8 cellular contexts compared by ENCODE assay signal in the genomic region with DNA sequence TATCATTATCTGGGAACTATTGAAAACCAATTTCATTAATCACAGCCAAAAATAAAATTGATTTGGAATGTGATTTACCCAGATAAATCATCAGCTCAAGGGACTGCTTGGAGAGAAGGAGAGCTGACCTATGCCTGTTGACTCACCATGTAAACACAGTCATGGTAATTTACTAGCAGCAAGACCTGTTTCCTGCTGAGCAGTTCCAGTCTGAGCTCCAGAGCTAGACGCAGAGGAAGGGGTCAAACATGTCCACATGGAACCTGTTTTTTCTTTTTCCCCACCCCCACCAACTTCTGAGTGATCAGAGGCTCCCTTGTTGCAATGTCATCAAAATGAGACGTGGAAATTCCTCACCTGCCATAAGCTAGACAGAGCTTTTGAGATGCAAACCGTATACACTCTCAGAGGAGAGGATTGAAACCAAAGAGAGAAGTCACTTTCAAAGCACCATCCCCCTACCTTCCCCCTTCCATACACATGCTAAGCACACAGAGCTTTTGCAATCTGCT. TPM values are rescaled to one million over a fixed set of nuclear protein-coding genes. Genes with fewer than 3 reads are reported as not detected.
DNase-seq lines count a peak whose midpoint lies in the region; ATAC-seq and TF ChIP-seq lines count a peak whose summit lies in the region.

No MANE protein-coding gene starts in this region.

- POLR2A ChIA-PET in RWPE1 (lab: Yijun Ruan, JAX; ENCODE audit: low non-redundant PET) = interaction anchor here (0.7 kb wide), 1 partner anchor 204 kb away, joined by 3 read pairs; no protein-coding TSS in a partner anchor

- CTCF ChIA-PET in RWPE1 (lab: Yijun Ruan, JAX) = interaction anchor here (0.5 to 1.3 kb wide), 5 partner anchors 23 to 279 kb away, joined by 3 to 5 read pairs (median 3); no protein-coding TSS in a partner anchor

- H3K4me3 ChIP-seq in retinal pigment epithelial cell (ENCODE audit: low read length) = no peak overlapping the region

- no peak for ATAC-seq in GM19395 (IDR thresholded peaks at IDR 0.05; ENCODE audit: unreplicated experiment)
- no peak for ATAC-seq in HG03342 (IDR thresholded peaks at IDR 0.05; ENCODE audit: unreplicated experiment)

- DNase-seq in HT-29 (ENCODE audit: low spot score) (peak; percentile 92), RWPE1 (ENCODE audit: low spot score) (peak; percentile 84), fibroblast of peridontal ligament (ENCODE audit: extremely low read depth) (peak; percentile 37), retinal pigment epithelial cell (ENCODE audit: low read depth) (peak; percentile 40)
- no peak for DNase-seq in activated CD8-positive, alpha-beta memory T cell treated with anti-CD3 and anti-CD28 coated beads for 24 hours

- H3K27ac ChIP-seq in C4-2B (peak overlapping the region; percentile 25; the same call in 1 of the 2 replicates), RWPE1 (no peak overlapping the region)

- TF ChIP-seq CTCF in C4-2B (conservative IDR thresholded peaks at IDR 0.05) = no peak
- no peak for TF ChIP-seq CTCF in RWPE1 (conservative IDR thresholded peaks at IDR 0.05; ENCODE audit: low read depth)
- TF ChIP-seq CTCF in retinal pigment epithelial cell (conservative IDR thresholded peaks at IDR 0.05; ENCODE audit: low read depth, low read length) = no peak

RNA-seq across cellular contexts. Expression of gene PTGFRN, which starts 56.0 kb away (rescaled TPM):
- total RNA-seq in HT-29 (2014; rRNA removed; shearing (Covaris generic)) = 26.1 and 35.2 TPM in 2 replicates
